Comparison of ENCODE assay signal across 18 cellular contexts in the genomic region with DNA sequence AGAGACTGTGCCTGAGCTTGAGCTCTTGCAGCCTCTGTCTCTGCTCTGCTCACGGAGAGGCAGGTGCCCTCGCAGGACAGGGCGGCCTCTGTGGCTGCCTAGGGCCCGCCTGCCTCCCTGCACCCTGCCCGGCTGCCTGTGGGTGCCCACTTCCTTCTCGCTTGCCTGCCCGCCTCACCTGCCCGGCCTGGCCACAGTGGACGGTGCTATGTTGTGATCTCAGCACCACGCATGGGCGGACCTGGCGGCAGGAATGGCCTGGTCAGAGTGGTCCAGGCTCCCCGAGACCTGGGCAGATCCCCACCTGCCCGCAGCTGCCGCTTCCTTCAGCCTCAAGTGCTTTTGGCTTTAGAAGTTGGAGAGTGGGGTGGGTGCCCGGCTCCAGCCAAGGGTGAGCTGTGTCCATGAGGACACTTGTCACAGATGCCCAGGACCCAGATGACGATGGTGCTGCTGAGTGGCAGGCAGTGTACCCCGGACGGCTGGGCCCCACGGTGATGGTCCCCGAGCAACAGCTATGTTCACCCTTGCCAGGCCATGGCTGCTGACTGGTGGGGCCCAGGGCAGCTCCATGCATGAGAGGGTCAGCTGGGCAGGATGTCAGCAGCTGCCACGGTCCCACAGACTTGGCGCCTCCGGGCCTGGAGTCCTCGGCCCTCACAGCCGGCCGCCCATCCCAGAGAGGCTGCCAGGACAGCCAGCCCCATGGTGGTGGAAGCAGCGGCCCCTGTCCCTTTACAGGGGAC. TPM values are rescaled to one million over a fixed set of nuclear protein-coding genes. Genes with fewer than 3 reads are reported as not detected.
A peak's percentile ranks its signal among the peaks of the same experiment; 100 is the strongest.
DNase-seq lines count a peak whose midpoint lies in the region; ATAC-seq and TF ChIP-seq lines count a peak whose summit lies in the region.
"Had no signal": no experiment of that assay in that cellular context is flagged by ENCODE, and none has a peak within 500 bp of the region (broad histone marks: within the 10 kb centered on the region; RNA-seq: fewer than 3 reads in every experiment).

No MANE protein-coding gene starts in this region.

- no peaks in the 10 kb centered on the region for H3K4me1 Mint-ChIP-seq in stimulated activated memory B cell treated with anti-CD40 and anti-IgM and Interleukin-4, amounts not matched to agents 10 μg/mL and 1 μg/mL and 100 μg/mL, for 72 hours
- H3K4me1 Mint-ChIP-seq in activated T-helper 2 cell treated with anti-CD3 and anti-CD28 coated beads, Interferon-gamma antibody, Interleukin-2, Interleukin-4, amounts not matched to agents 10 μg/mL and 5 μg/mL and 100 μg/mL, durations not matched to agents 14 hours and 24 hours and 36 hours (ENCODE audit: low read depth) = no peaks in the 10 kb centered on the region

- ATAC-seq in stimulated activated memory B cell treated with anti-CD40 and anti-IgM and Interleukin-4, amounts not matched to agents 10 μg/mL and 1 μg/mL and 100 μg/mL, for 72 hours = peak; percentile 2

- no peaks in the 10 kb centered on the region for H3K9me3 ChIP-seq in WERI-Rb-1 (ENCODE audit: severe bottlenecking)
- H3K9me3 ChIP-seq in liver (ENCODE audit: control insufficient read depth in 4 of 4, low read length in 3 of 4) = no peaks in the 10 kb centered on the region
- H3K9me3 ChIP-seq: MG63, sigmoid colon had no signal

- TF ChIP-seq CTCF in WERI-Rb-1 (IDR thresholded peaks at IDR 0.05; ENCODE audit: low read depth, low read length) (no peak), liver (IDR thresholded peaks at IDR 0.05; ENCODE audit: low read depth, low read length, missing input control) (no peak)

- intact Hi-C loops in activated T-helper 2 cell treated with anti-CD3 and anti-CD28 coated beads, Interferon-gamma antibody, Interleukin-2, Interleukin-4, amounts not matched to agents 10 μg/mL and 5 μg/mL and 100 μg/mL, durations not matched to agents 14 hours and 24 hours and 36 hours (cut with micrococcal nuclease) = no loop called here

- peaks cover 15% of the 10 kb centered on the region for H3K36me3 Mint-ChIP-seq in stimulated activated memory B cell treated with anti-CD40 and anti-IgM and Interleukin-4, amounts not matched to agents 10 μg/mL and 1 μg/mL and 100 μg/mL, for 72 hours
- H3K36me3 Mint-ChIP-seq in activated T-helper 2 cell treated with anti-CD3 and anti-CD28 coated beads, Interferon-gamma antibody, Interleukin-2, Interleukin-4, amounts not matched to agents 10 μg/mL and 5 μg/mL and 100 μg/mL, durations not matched to agents 14 hours and 24 hours and 36 hours (ENCODE audit: low read depth) = peaks cover 3% of the 10 kb centered on the region

- H3K9me3 Mint-ChIP-seq in stimulated activated memory B cell treated with anti-CD40 and anti-IgM and Interleukin-4, amounts not matched to agents 10 μg/mL and 1 μg/mL and 100 μg/mL, for 72 hours = no peaks in the 10 kb centered on the region
- H3K9me3 Mint-ChIP-seq in activated T-helper 2 cell treated with anti-CD3 and anti-CD28 coated beads, Interferon-gamma antibody, Interleukin-2, Interleukin-4, amounts not matched to agents 10 μg/mL and 5 μg/mL and 100 μg/mL, durations not matched to agents 14 hours and 24 hours and 36 hours = no peaks in the 10 kb centered on the region

- H3K36me3 ChIP-seq in WERI-Rb-1 (no peaks in the 10 kb centered on the region; the same call in 1 of the 2 replicates), liver (ENCODE audit: control insufficient read depth in 4 of 4, insufficient read depth in 3 of 4, low read depth in 1 of 4, low read length in 3 of 4) (peaks cover 0 to 2% (median 0%) of the 10 kb centered on the region in 4 donors)
- H3K36me3 ChIP-seq: MG63, sigmoid colon had no signal

- H3K4me3 ChIP-seq in WERI-Rb-1 (ENCODE audit: low read depth, low read length) (no peak overlapping the region), liver (ENCODE audit: low read depth in 1 of 3, low read length in 3 of 3) (no peak overlapping the region)
- H3K4me3 ChIP-seq: MG63, sigmoid colon had no signal

- DNase-seq in activated CD8-positive, alpha-beta memory T cell treated with anti-CD3 and anti-CD28 coated beads, Interleukin-2, amount 50 U/mL, for 48 hours = peak; percentile 46
- DNase-seq in activated CD8-positive, alpha-beta memory T cell treated with anti-CD3 and anti-CD28 coated beads for 24 hours = no peak
- DNase-seq in WERI-Rb-1 = no peak
- DNase-seq in NCI-H146 (lab: John Stamatoyannopoulos, UW) = no peak
- DNase-seq in germinal center (ENCODE audit: low spot score) = no peak
- DNase-seq in activated T-helper 2 cell treated with anti-CD3 and anti-CD28 coated beads, Interferon-gamma antibody, Interleukin-2, Interleukin-4, amounts not matched to agents 10 μg/mL and 5 μg/mL and 100 μg/mL, durations not matched to agents 14 hours and 24 hours and 36 hours (ENCODE audit: low spot score) = no peak
- DNase-seq: effector CD8-positive, alpha-beta T cell; GDM1; MG63; NCI-H2171; sigmoid colon; stimulated activated CD4-positive, alpha-beta T cell treated with anti-CD3 and anti-CD28 coated beads, Interleukin-4, amount 100 ng/mL, for 4 hours; stimulated activated naive CD4-positive, alpha-beta T cell treated with Interleukin-2 at 50 U/mL for 16 hours had no signal

- no peaks in the 10 kb centered on the region for H3K27me3 Mint-ChIP-seq in stimulated activated memory B cell treated with anti-CD40 and anti-IgM and Interleukin-4, amounts not matched to agents 10 μg/mL and 1 μg/mL and 100 μg/mL, for 72 hours
- H3K27me3 Mint-ChIP-seq in activated T-helper 2 cell treated with anti-CD3 and anti-CD28 coated beads, Interferon-gamma antibody, Interleukin-2, Interleukin-4, amounts not matched to agents 10 μg/mL and 5 μg/mL and 100 μg/mL, durations not matched to agents 14 hours and 24 hours and 36 hours (ENCODE audit: low read depth) = peaks cover 2% of the 10 kb centered on the region

- no peak for TF ChIP-seq RAD21 in liver (IDR thresholded peaks at IDR 0.05)

- H3K27ac ChIP-seq in WERI-Rb-1 (peak overlapping the region; percentile 53), liver (ENCODE audit: low read depth in 1 of 2, low read length in 2 of 2) (peak overlapping the region; percentile 91 to 94)

- 93% methylated on average over 28 of the region's 28 CpGs for WGBS in liver

- H3K9ac ChIP-seq in liver (ENCODE audit: low read depth in 1 of 2, low read length in 2 of 2) = no peak overlapping the region

- peaks cover 3 to 18% (median 11%) of the 10 kb centered on the region in 4 donors for H3K4me1 ChIP-seq in liver (ENCODE audit: control insufficient read depth in 4 of 4, insufficient read depth in 4 of 4, low read length in 3 of 4)
- H3K4me1 ChIP-seq: foreskin keratinocyte had no signal

- H3K27me3 ChIP-seq in WERI-Rb-1 (ENCODE audit: insufficient read depth, low read depth, severe bottlenecking) (no peaks in the 10 kb centered on the region), liver (ENCODE audit: control insufficient read depth in 4 of 4, insufficient read depth in 4 of 4, low read length in 3 of 4) (no peaks in the 10 kb centered on the region)
- H3K27me3 ChIP-seq: MG63, sigmoid colon had no signal

- H3K27ac Mint-ChIP-seq in stimulated activated memory B cell treated with anti-CD40 and anti-IgM and Interleukin-4, amounts not matched to agents 10 μg/mL and 1 μg/mL and 100 μg/mL, for 72 hours = no peak overlapping the region
- H3K27ac Mint-ChIP-seq in activated T-helper 2 cell treated with anti-CD3 and anti-CD28 coated beads, Interferon-gamma antibody, Interleukin-2, Interleukin-4, amounts not matched to agents 10 μg/mL and 5 μg/mL and 100 μg/mL, durations not matched to agents 14 hours and 24 hours and 36 hours = no peak overlapping the region

- no peak overlapping the region for H3K4me3 Mint-ChIP-seq in stimulated activated memory B cell treated with anti-CD40 and anti-IgM and Interleukin-4, amounts not matched to agents 10 μg/mL and 1 μg/mL and 100 μg/mL, for 72 hours
- no peak overlapping the region for H3K4me3 Mint-ChIP-seq in activated T-helper 2 cell treated with anti-CD3 and anti-CD28 coated beads, Interferon-gamma antibody, Interleukin-2, Interleukin-4, amounts not matched to agents 10 μg/mL and 5 μg/mL and 100 μg/mL, durations not matched to agents 14 hours and 24 hours and 36 hours (ENCODE audit: low read depth)

TF ChIP-seq in liver, 16 proteins besides CTCF, POLR2A, EP300 and RAD21:
- TF ChIP-seq HNF4A (conservative IDR thresholded peaks at IDR 0.05) (no peak), TAF1 (conservative IDR thresholded peaks at IDR 0.05) (no peak)
- TF ChIP-seq, protein P1, sequence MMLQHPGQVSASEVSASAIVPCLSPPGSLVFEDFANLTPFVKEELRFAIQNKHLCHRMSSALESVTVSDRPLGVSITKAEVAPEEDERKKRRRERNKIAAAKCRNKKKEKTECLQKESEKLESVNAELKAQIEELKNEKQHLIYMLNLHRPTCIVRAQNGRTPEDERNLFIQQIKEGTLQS (IDR thresholded peaks at IDR 0.05) = no peak
TF ChIP-seq in liver: peak in this region for 0.

RNA-seq across cellular contexts. Expression of a gene that starts 25.3 kb away (rescaled TPM):
- total RNA-seq in liver = under 1 TPM in 1 of 2 donors, not detected in 1; under 0.01 TPM
- polyA plus RNA-seq in liver = under 1 TPM in 1 of 2 donors, not detected in 1; 0.03 TPM
- total RNA-seq in activated T-helper 2 cell treated with anti-CD3 and anti-CD28 coated beads, Interferon-gamma antibody, Interleukin-2, Interleukin-4, amounts not matched to agents 10 μg/mL and 5 μg/mL and 100 μg/mL, durations not matched to agents 14 hours and 24 hours and 36 hours = 0.09 and 0.30 TPM in 2 replicates
- total RNA-seq: A673, foreskin keratinocyte, HT1080 had no signal
- polyA plus RNA-seq: foreskin keratinocyte had no signal

RNA-seq across cellular contexts. Expression of a gene that starts 36.2 kb away (rescaled TPM):
- under 1 TPM; 0.25 to 0.37 TPM for total RNA-seq in liver
- under 1 TPM in 1 of 2 donors, not detected in 1; 0.20 TPM for polyA plus RNA-seq in liver
- total RNA-seq in activated T-helper 2 cell treated with anti-CD3 and anti-CD28 coated beads, Interferon-gamma antibody, Interleukin-2, Interleukin-4, amounts not matched to agents 10 μg/mL and 5 μg/mL and 100 μg/mL, durations not matched to agents 14 hours and 24 hours and 36 hours = 42.0 and 44.7 TPM in 2 replicates
- total RNA-seq: foreskin keratinocyte, HT1080 had no signal
- polyA plus RNA-seq: foreskin keratinocyte had no signal

Comparison
In these comparisons a context has a peak if more than half of its experiments do, and no peak if none do; other contexts are left out.
1. RNA of a gene that starts 36.2 kb away (total RNA-seq): 42.0 to 44.7 TPM in activated T-helper 2 cell treated with anti-CD3 and anti-CD28 coated beads, Interferon-gamma antibody, Interleukin-2, Interleukin-4, amounts not matched to agents 10 μg/mL and 5 μg/mL and 100 μg/mL, durations not matched to agents 14 hours and 24 hours and 36 hours; 0.25 to 0.37 TPM in liver; every median in the first group is over 10 times any median in the second.